ENCODE assay signal across 8 cellular contexts in genomic region chr4:99893991-99894981, GRCh38. TPM values are rescaled to one million over a fixed set of nuclear protein-coding genes. Genes with fewer than 3 reads are reported as not detected.
DNase-seq lines count a peak whose midpoint lies in the region; ATAC-seq and TF ChIP-seq lines count a peak whose summit lies in the region.

TSS of gene LAMTOR3 (minus strand) at chr4:99894427. CDS start at chr4:99893963, 464 bp downstream.

- H3F3A ChIP-seq in PC-9 (ENCODE audit: insufficient read depth, low read depth) = peaks cover 27% of the 10 kb centered on the region; the same call in 1 of the 2 replicates

- H3K36me3 ChIP-seq in PC-9 (ENCODE audit: low read depth) = no peaks in the 10 kb centered on the region; the same call in 1 of the 2 replicates

- CTCF ChIA-PET in PC-9 (lab: Charles Lee) = interaction anchor here (0.6 kb wide), 1 partner anchor 70 kb away, joined by 4 read pairs; no protein-coding TSS in a partner anchor

- ATAC-seq in GM21717 (IDR thresholded peaks at IDR 0.05; ENCODE audit: unreplicated experiment) = peak; percentile 99

- peak within 1 kb of the TSS; percentile 86 for H3K4me3 ChIP-seq in PC-9

- H3K27me3 ChIP-seq in PC-9 (ENCODE audit: insufficient read depth, low read depth) = no peaks in the 10 kb centered on the region

- H3K27ac ChIP-seq in PC-9 = peak within 1 kb of the TSS; percentile 72

- no peaks in the 10 kb centered on the region for H3K9me2 ChIP-seq in PC-9 (ENCODE audit: insufficient read depth)

- H3K9me3 ChIP-seq in PC-9 (ENCODE audit: insufficient read depth, low read depth) = no peaks in the 10 kb centered on the region

- H3K4me1 ChIP-seq in PC-9 (replicated peaks; ENCODE audit: insufficient read depth) = 0 out of 2 replicates have a peak, but pooled peaks cover 17% of the 10 kb centered on the region

- in situ Hi-C loops in KBM-7 (cut with MboI; ENCODE audit: low pct_unique_long_range_greater_than_20kb, low sequenced_read_pairs) = no loop called here

- H2AFZ ChIP-seq in PC-9 = peak within 1 kb of the TSS; percentile 81

- intact Hi-C loops in PC-9 (cut with micrococcal nuclease; ENCODE audit: unreplicated experiment) = loop anchor here (5.0 kb wide), 1 partner anchor 53 kb away; the partner anchor contains the start of gene DNAJB14

- H3K79me2 ChIP-seq in PC-9 (ENCODE audit: low read depth) = peaks cover 39% of the 10 kb centered on the region

- H4K20me1 ChIP-seq in PC-9 (ENCODE audit: insufficient read depth) = no peaks in the 10 kb centered on the region; the same call in 1 of the 2 replicates

- BruUV-seq in PC-9 (replicated peaks; lab: Mats Ljungman, UMichigan) = no TSS peak

- H3K4me2 ChIP-seq in PC-9 = peak within 1 kb of the TSS; percentile 97

- DNase-seq in DMS153 (lab: John Stamatoyannopoulos, UW) (peak; percentile 81), KBM-7 (peak; percentile 87), PC-9 (peak; percentile 77 to 87), erythroblast (lab: John Stamatoyannopoulos, UW) (peak; percentile 95), mucosa of gallbladder (ENCODE audit: low spot score) (peak; percentile 94)
- peak; percentile 89 for DNase-seq in activated T-cell treated with anti-CD3 and anti-CD28 coated beads, Interleukin-2, amount 50 U/mL, for 1 hour
- peak; percentile 78 for DNase-seq in stimulated activated CD8-positive, alpha-beta memory T cell treated with anti-CD3 and anti-CD28 coated beads, Interleukin-4, amount 100 ng/mL, for 24 hours (ENCODE audit: low read depth)

- no peak for TF ChIP-seq CTCF in PC-9 (conservative IDR thresholded peaks at IDR 0.05)

- POLR2A ChIA-PET in PC-9 (lab: Charles Lee; ENCODE audit: unreplicated experiment) = interaction anchor here (0.6 to 1.0 kb wide), 5 partner anchors 14 to 217 kb away, joined by 4 to 6 read pairs (median 6); no protein-coding TSS in a partner anchor

- TF ChIP-seq POLR2A in erythroblast (IDR thresholded peaks at IDR 0.05; ENCODE audit: low read length) = peak; percentile 68

RNA-seq across cellular contexts. Expression of gene LAMTOR3, which starts in this region (rescaled TPM):
- total RNA-seq in PC-9 (2021) (12.0 and 17.4 TPM in 2 replicates), mucosa of gallbladder (46.5 TPM)

Comparison
In these comparisons a context has a peak if more than half of its experiments do, and no peak if none do; other contexts are left out.
1. Peak in every context shown above with its lines: DNase-seq, ATAC-seq, H3K4me3 ChIP-seq and H3K27ac ChIP-seq.